2 cellular contexts compared by ENCODE assay signal in the genomic region with DNA sequence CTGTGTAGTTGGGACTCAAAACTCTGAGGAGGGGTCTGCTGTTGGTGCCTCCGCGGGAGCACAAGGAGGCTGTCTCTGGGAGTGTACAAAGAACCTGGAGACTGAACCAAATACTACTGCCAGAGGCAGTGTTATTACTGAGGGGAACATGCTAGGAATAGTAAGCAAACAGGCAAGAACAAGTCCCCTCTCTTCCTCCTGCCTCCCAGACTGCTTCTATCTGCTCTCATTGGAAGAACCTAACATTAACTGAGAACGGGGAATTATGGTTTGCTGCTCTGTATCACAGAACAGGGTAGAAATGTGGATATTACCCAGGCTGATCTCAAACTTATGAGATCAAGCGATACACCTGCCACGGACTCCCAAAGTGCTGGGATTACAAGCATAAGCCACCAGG.
TF ChIP-seq lines count a peak whose summit lies in the region.

No MANE protein-coding gene starts in this region.

TF ChIP-seq in IMR-90, 13 proteins besides CTCF, POLR2A, EP300 and RAD21:
- TF ChIP-seq CHD1 (IDR thresholded peaks at IDR 0.05; ENCODE audit: low read depth, low read length) (no peak), MAZ (IDR thresholded peaks at IDR 0.05; ENCODE audit: borderline replicate concordance, low read depth, low read length) (no peak), NFE2L2 (IDR thresholded peaks at IDR 0.05; ENCODE audit: low read depth, low read length) (no peak), RFX5 (IDR thresholded peaks at IDR 0.05; ENCODE audit: low read depth, low read length) (no peak), RCOR1 (IDR thresholded peaks at IDR 0.05; ENCODE audit: insufficient replicate concordance, low read length) (no peak), BHLHE40 (IDR thresholded peaks at IDR 0.05; ENCODE audit: low read depth, low read length) (no peak)

TF ChIP-seq in K562, 482 proteins besides CTCF, POLR2A, EP300 and RAD21:
- TF ChIP-seq POLR3A (IDR thresholded peaks at IDR 0.05; ENCODE audit: borderline replicate concordance, extremely low read depth, insufficient read depth, insufficient read length) (no peak), SP1 (CRISPR knock-in tag; IDR thresholded peaks at IDR 0.05) (no peak)
- TF ChIP-seq, protein P1, sequence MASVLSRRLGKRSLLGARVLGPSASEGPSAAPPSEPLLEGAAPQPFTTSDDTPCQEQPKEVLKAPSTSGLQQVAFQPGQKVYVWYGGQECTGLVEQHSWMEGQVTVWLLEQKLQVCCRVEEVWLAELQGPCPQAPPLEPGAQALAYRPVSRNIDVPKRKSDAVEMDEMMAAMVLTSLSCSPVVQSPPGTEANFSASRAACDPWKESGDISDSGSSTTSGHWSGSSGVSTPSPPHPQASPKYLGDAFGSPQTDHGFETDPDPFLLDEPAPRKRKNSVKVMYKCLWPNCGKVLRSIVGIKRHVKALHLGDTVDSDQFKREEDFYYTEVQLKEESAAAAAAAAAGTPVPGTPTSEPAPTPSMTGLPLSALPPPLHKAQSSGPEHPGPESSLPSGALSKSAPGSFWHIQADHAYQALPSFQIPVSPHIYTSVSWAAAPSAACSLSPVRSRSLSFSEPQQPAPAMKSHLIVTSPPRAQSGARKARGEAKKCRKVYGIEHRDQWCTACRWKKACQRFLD (CRISPR knock-in tag; IDR thresholded peaks at IDR 0.05), result no peak
- TF ChIP-seq, protein P2, sequence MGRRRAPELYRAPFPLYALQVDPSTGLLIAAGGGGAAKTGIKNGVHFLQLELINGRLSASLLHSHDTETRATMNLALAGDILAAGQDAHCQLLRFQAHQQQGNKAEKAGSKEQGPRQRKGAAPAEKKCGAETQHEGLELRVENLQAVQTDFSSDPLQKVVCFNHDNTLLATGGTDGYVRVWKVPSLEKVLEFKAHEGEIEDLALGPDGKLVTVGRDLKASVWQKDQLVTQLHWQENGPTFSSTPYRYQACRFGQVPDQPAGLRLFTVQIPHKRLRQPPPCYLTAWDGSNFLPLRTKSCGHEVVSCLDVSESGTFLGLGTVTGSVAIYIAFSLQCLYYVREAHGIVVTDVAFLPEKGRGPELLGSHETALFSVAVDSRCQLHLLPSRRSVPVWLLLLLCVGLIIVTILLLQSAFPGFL (CRISPR knock-in tag; IDR thresholded peaks at IDR 0.05), result no peak
